ENCODE assay signal across 32 cellular contexts in the genomic region with DNA sequence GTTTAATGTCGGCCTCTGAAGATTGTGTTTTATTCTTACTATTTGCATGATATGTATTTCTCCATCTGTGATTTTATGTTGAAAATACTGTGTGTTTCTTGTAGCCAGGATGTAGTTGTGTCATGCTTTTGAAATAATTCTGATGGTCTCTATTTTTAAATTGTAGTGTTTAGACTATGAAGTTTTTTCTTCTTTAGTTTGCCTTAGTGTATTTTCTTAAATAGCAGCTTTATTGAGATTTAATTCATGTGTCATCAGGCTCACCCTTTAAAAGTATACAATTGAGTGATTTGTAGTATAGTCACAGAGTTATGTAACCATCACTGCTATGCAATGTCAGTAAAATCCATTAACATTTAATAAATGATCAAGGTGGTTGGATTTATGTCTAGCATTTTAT.
"Had no signal": no experiment of that assay in that cellular context is flagged by ENCODE, and none has a peak within 500 bp of the region (broad histone marks: within the 10 kb centered on the region; RNA-seq: fewer than 3 reads in every experiment).

No MANE protein-coding gene starts in this region.

- H3K36me3 ChIP-seq: ascending aorta, breast epithelium, gastrocnemius medialis had no signal

- H3K27ac ChIP-seq: ascending aorta, breast epithelium, coronary artery, dorsolateral prefrontal cortex, epithelial cell of prostate, esophagus squamous epithelium, foreskin keratinocyte, gastrocnemius medialis, heart left ventricle had no signal

- H3K27me3 Mint-ChIP-seq: activated CD4-positive, alpha-beta memory T cell treated with anti-CD3 and anti-CD28 coated beads for 36 hours; activated CD4-positive, alpha-beta T cell treated with anti-CD3 and anti-CD28 coated beads for 36 hours; activated CD4-positive, alpha-beta T cell treated with anti-CD3 and anti-CD28 coated beads, Interleukin-2, amount 10 ng/mL, durations not matched to agents 24 days and 14 days; activated CD8-positive, alpha-beta memory T cell treated with anti-CD3 and anti-CD28 coated beads, Interleukin-2, amount 10 ng/mL, durations not matched to agents 7 days and 5 days; activated naive CD4-positive, alpha-beta T cell treated with anti-CD3 and anti-CD28 coated beads, Interleukin-2, amount 10 ng/mL, durations not matched to agents 7 days and 5 days; activated naive CD8-positive, alpha-beta T cell treated with anti-CD3 and anti-CD28 coated beads, Interleukin-2, amount 10 ng/mL, durations not matched to agents 7 days and 5 days; central memory CD8-positive, alpha-beta T cell; dendritic cell treated with granulocyte-macrophage colony-stimulating factor and Interleukin-4, amounts not matched to agents 40 ng/mL and 50 ng/mL, for 4 days had no signal

- H3K36me3 Mint-ChIP-seq: activated naive CD4-positive, alpha-beta T cell treated with anti-CD3 and anti-CD28 coated beads, Interleukin-2, amount 50 U/mL, for 72 hours had no signal

- H3K4me3 Mint-ChIP-seq: activated CD4-positive, alpha-beta memory T cell treated with anti-CD3 and anti-CD28 coated beads for 36 hours; activated CD4-positive, alpha-beta T cell treated with anti-CD3 and anti-CD28 coated beads for 36 hours; activated CD4-positive, alpha-beta T cell treated with anti-CD3 and anti-CD28 coated beads, Interleukin-2, amount 10 ng/mL, durations not matched to agents 24 days and 14 days; activated CD8-positive, alpha-beta memory T cell treated with anti-CD3 and anti-CD28 coated beads, Interleukin-2, amount 10 ng/mL, durations not matched to agents 7 days and 5 days; activated CD8-positive, alpha-beta T cell treated with anti-CD3 and anti-CD28 coated beads, Interleukin-2, amount 10 ng/mL, durations not matched to agents 7 days and 5 days; activated naive CD4-positive, alpha-beta T cell treated with anti-CD3 and anti-CD28 coated beads, Interleukin-2, amount 10 ng/mL, durations not matched to agents 7 days and 5 days; activated naive CD8-positive, alpha-beta T cell treated with anti-CD3 and anti-CD28 coated beads, Interleukin-2, amount 10 ng/mL, durations not matched to agents 7 days and 5 days; activated T-helper 1 cell treated with anti-CD3 and anti-CD28 coated beads, Interleukin-12 subunit alpha, Interleukin-12 subunit beta, Interleukin-2, Interleukin-4 antibody, amounts not matched to agents 30 ng/mL and 10 ng/mL and 1 ng/mL, durations not matched to agents 14 hours and 24 hours and 36 hours; brain; central memory CD8-positive, alpha-beta T cell; dendritic cell treated with granulocyte-macrophage colony-stimulating factor and Interleukin-4, amounts not matched to agents 40 ng/mL and 50 ng/mL, for 4 days had no signal

- H3K27ac Mint-ChIP-seq: activated CD4-positive, alpha-beta memory T cell treated with anti-CD3 and anti-CD28 coated beads for 36 hours; activated CD4-positive, alpha-beta T cell treated with anti-CD3 and anti-CD28 coated beads for 36 hours; activated CD4-positive, alpha-beta T cell treated with anti-CD3 and anti-CD28 coated beads, Interleukin-2, amount 10 ng/mL, durations not matched to agents 24 days and 14 days; activated CD8-positive, alpha-beta memory T cell treated with anti-CD3 and anti-CD28 coated beads, Interleukin-2, amount 10 ng/mL, durations not matched to agents 7 days and 5 days; activated CD8-positive, alpha-beta T cell treated with anti-CD3 and anti-CD28 coated beads, Interleukin-2, amount 10 ng/mL, durations not matched to agents 7 days and 5 days; activated naive CD4-positive, alpha-beta T cell treated with anti-CD3 and anti-CD28 coated beads, Interleukin-2, amount 10 ng/mL, durations not matched to agents 7 days and 5 days; activated naive CD4-positive, alpha-beta T cell treated with anti-CD3 and anti-CD28 coated beads, Interleukin-2, amount 50 U/mL, for 72 hours; activated naive CD8-positive, alpha-beta T cell treated with anti-CD3 and anti-CD28 coated beads, Interleukin-2, amount 10 ng/mL, durations not matched to agents 7 days and 5 days; activated T-helper 1 cell treated with anti-CD3 and anti-CD28 coated beads, Interleukin-12 subunit alpha, Interleukin-12 subunit beta, Interleukin-2, Interleukin-4 antibody, amounts not matched to agents 30 ng/mL and 10 ng/mL and 1 ng/mL, durations not matched to agents 14 hours and 24 hours and 36 hours; brain; dendritic cell treated with granulocyte-macrophage colony-stimulating factor and Interleukin-4, amounts not matched to agents 40 ng/mL and 50 ng/mL, for 4 days had no signal

- H3K9me3 ChIP-seq: ascending aorta, breast epithelium, esophagus squamous epithelium, gastrocnemius medialis, heart left ventricle had no signal

- H3K4me1 Mint-ChIP-seq: activated CD4-positive, alpha-beta T cell treated with anti-CD3 and anti-CD28 coated beads for 36 hours; activated CD8-positive, alpha-beta memory T cell treated with anti-CD3 and anti-CD28 coated beads, Interleukin-2, amount 10 ng/mL, durations not matched to agents 7 days and 5 days; activated naive CD4-positive, alpha-beta T cell treated with anti-CD3 and anti-CD28 coated beads, Interleukin-2, amount 10 ng/mL, durations not matched to agents 7 days and 5 days; activated naive CD8-positive, alpha-beta T cell treated with anti-CD3 and anti-CD28 coated beads, Interleukin-2, amount 10 ng/mL, durations not matched to agents 7 days and 5 days; central memory CD8-positive, alpha-beta T cell had no signal

- DNase-seq: activated CD4-positive, alpha-beta memory T cell treated with anti-CD3 and anti-CD28 coated beads for 36 hours; activated CD4-positive, alpha-beta T cell treated with anti-CD3 and anti-CD28 coated beads for 36 hours; activated CD4-positive, alpha-beta T cell treated with anti-CD3 and anti-CD28 coated beads, Interleukin-2, amount 10 ng/mL, durations not matched to agents 24 days and 14 days; activated CD4-positive, CD25-positive, alpha-beta regulatory T cell; activated CD4-positive, CD25-positive, alpha-beta regulatory T cell treated with anti-CD3 and anti-CD28 coated beads, Interleukin-2, amount 50 U/mL, for 72 hours; activated CD8-positive, alpha-beta memory T cell treated with anti-CD3 and anti-CD28 coated beads, Interleukin-2, amount 10 ng/mL, durations not matched to agents 7 days and 5 days; activated CD8-positive, alpha-beta memory T cell treated with anti-CD3 and anti-CD28 coated beads, Interleukin-2, amount 50 U/mL, for 4 hours; activated CD8-positive, alpha-beta T cell treated with anti-CD3 and anti-CD28 coated beads, Interleukin-2, amount 10 ng/mL, durations not matched to agents 7 days and 5 days; activated gamma-delta T cell; activated naive CD4-positive, alpha-beta T cell; activated naive CD4-positive, alpha-beta T cell treated with anti-CD3 and anti-CD28 coated beads, Interleukin-2, amount 10 ng/mL, durations not matched to agents 7 days and 5 days; activated naive CD8-positive, alpha-beta T cell treated with anti-CD3 and anti-CD28 coated beads, Interleukin-2, amount 10 ng/mL, durations not matched to agents 7 days and 5 days; activated T-cell treated with anti-CD3 and anti-CD28 coated beads, Interleukin-2, amount 50 U/mL, for 1 hour; activated T-cell treated with anti-CD3 and anti-CD28 coated beads, Interleukin-2, amount 50 U/mL, for 48 hours; dorsolateral prefrontal cortex; effector memory CD4-positive, alpha-beta T cell; esophagus squamous epithelium; foreskin keratinocyte; gastrocnemius medialis; glutamatergic neuron; heart left ventricle; T-helper 1 cell; T-helper 2 cell had no signal

- ATAC-seq: activated CD4-positive, alpha-beta T cell treated with anti-CD3 and anti-CD28 coated beads for 36 hours; activated CD8-positive, alpha-beta memory T cell treated with anti-CD3 and anti-CD28 coated beads, Interleukin-2, amount 10 ng/mL, durations not matched to agents 7 days and 5 days; activated CD8-positive, alpha-beta T cell treated with anti-CD3 and anti-CD28 coated beads, Interleukin-2, amount 10 ng/mL, durations not matched to agents 7 days and 5 days; activated naive CD4-positive, alpha-beta T cell treated with anti-CD3 and anti-CD28 coated beads, Interleukin-2, amount 50 U/mL, for 72 hours; foreskin keratinocyte; gastrocnemius medialis; heart left ventricle had no signal

- H3K9me3 Mint-ChIP-seq: activated CD4-positive, alpha-beta memory T cell treated with anti-CD3 and anti-CD28 coated beads for 36 hours; activated CD4-positive, alpha-beta T cell treated with anti-CD3 and anti-CD28 coated beads, Interleukin-2, amount 10 ng/mL, durations not matched to agents 24 days and 14 days; activated naive CD4-positive, alpha-beta T cell treated with anti-CD3 and anti-CD28 coated beads, Interleukin-2, amount 10 ng/mL, durations not matched to agents 7 days and 5 days; activated naive CD4-positive, alpha-beta T cell treated with anti-CD3 and anti-CD28 coated beads, Interleukin-2, amount 50 U/mL, for 72 hours; activated naive CD8-positive, alpha-beta T cell treated with anti-CD3 and anti-CD28 coated beads, Interleukin-2, amount 10 ng/mL, durations not matched to agents 7 days and 5 days; activated T-helper 1 cell treated with anti-CD3 and anti-CD28 coated beads, Interleukin-12 subunit alpha, Interleukin-12 subunit beta, Interleukin-2, Interleukin-4 antibody, amounts not matched to agents 30 ng/mL and 10 ng/mL and 1 ng/mL, durations not matched to agents 14 hours and 24 hours and 36 hours; central memory CD8-positive, alpha-beta T cell; dendritic cell treated with granulocyte-macrophage colony-stimulating factor and Interleukin-4, amounts not matched to agents 40 ng/mL and 50 ng/mL, for 4 days had no signal

- H3K4me3 ChIP-seq: ascending aorta, breast epithelium, coronary artery, dorsolateral prefrontal cortex, esophagus squamous epithelium, gastrocnemius medialis, heart left ventricle had no signal

- H3K27me3 ChIP-seq: ascending aorta, breast epithelium, dorsolateral prefrontal cortex, esophagus squamous epithelium, foreskin keratinocyte, gastrocnemius medialis, heart left ventricle had no signal

- H3K4me1 ChIP-seq: breast epithelium, foreskin keratinocyte, gastrocnemius medialis, heart left ventricle had no signal
